ENCODE assay signal across 17 cellular contexts in genomic region chr21:34962586-34963222, GRCh38.
DNase-seq lines count a peak whose midpoint lies in the region; ATAC-seq and TF ChIP-seq lines count a peak whose summit lies in the region.
"Had no signal": no experiment of that assay in that cellular context is flagged by ENCODE, and none has a peak within 500 bp of the region (broad histone marks: within the 10 kb centered on the region; RNA-seq: fewer than 3 reads in every experiment).

No MANE protein-coding gene starts in this region.

- H3K27me3 Mint-ChIP-seq in natural killer cell treated with Interleukin-12 subunit alpha and Interleukin-12 subunit beta and Interleukin-15 and Interleukin-18, amount 100 ng/mL, for 72 hours = no peaks in the 10 kb centered on the region
- H3K27me3 Mint-ChIP-seq in natural killer cell (ENCODE audit: low read depth in 2 of 2) = no peaks in the 10 kb centered on the region
- H3K27me3 Mint-ChIP-seq in T-helper 17 cell = no peaks in the 10 kb centered on the region
- H3K27me3 Mint-ChIP-seq in stimulated activated naive CD8-positive, alpha-beta T cell treated with anti-CD3 and anti-CD28 coated beads, Interleukin-15, amount 100 ng/mL, for 72 hours = no peaks in the 10 kb centered on the region

- DNase-seq in natural killer cell treated with Interleukin-12 subunit alpha and Interleukin-12 subunit beta and Interleukin-15 and Interleukin-18, amount 100 ng/mL, for 72 hours (ENCODE audit: low spot score) = no peak
- DNase-seq in natural killer cell (no peak), T-helper 17 cell (no peak), choroid plexus epithelial cell (ENCODE audit: low read depth) (peak; percentile 14), NCI-H446 treated with DMSO at 0.1 percent for 48 hours (lab: John Stamatoyannopoulos, UW) (no peak), GM13976 (ENCODE audit: low spot score) (no peak)
- peak in 1 of 2 donors; percentile 31 for DNase-seq in stimulated activated naive CD8-positive, alpha-beta T cell treated with anti-CD3 and anti-CD28 coated beads, Interleukin-15, amount 100 ng/mL, for 72 hours
- DNase-seq in effector CD8-positive, alpha-beta T cell (lab: John Stamatoyannopoulos, UW) = no peak
- DNase-seq: foreskin keratinocyte, GF-D8, kidney glomerular epithelial cell, mesendoderm, NCI-H2081 treated with DMSO at 0.1 percent for 48 hours, NCI-H524, retina, SHP77 had no signal

- H3K4me3 ChIP-seq in choroid plexus epithelial cell (ENCODE audit: low read depth, low read length) = no peak overlapping the region

- in situ Hi-C loops in GM13976 (cut with MboI; ENCODE audit: low sequenced_read_pairs, unreplicated experiment) = no loop called here

- intact Hi-C loops in natural killer cell (cut with micrococcal nuclease) = no loop called here

- TF ChIP-seq CTCF in natural killer cell (IDR thresholded peaks at IDR 0.05) = no peak
- TF ChIP-seq CTCF in choroid plexus epithelial cell (conservative IDR thresholded peaks at IDR 0.05; ENCODE audit: low read depth, low read length) = no peak
- TF ChIP-seq CTCF in GM13976 (IDR thresholded peaks at IDR 0.05; ENCODE audit: borderline replicate concordance, control extremely low read depth, extremely low read depth, insufficient read depth, missing control alignments) = no peak

- H3K9me3 ChIP-seq in T-helper 17 cell (ENCODE audit: control insufficient read depth, low read length, poor library complexity, severe bottlenecking) = no peaks in the 10 kb centered on the region

- H3K36me3 Mint-ChIP-seq in natural killer cell treated with Interleukin-12 subunit alpha and Interleukin-12 subunit beta and Interleukin-15 and Interleukin-18, amount 100 ng/mL, for 72 hours = peaks cover 12% of the 10 kb centered on the region
- H3K36me3 Mint-ChIP-seq in natural killer cell (no peaks in the 10 kb centered on the region), T-helper 17 cell (ENCODE audit: low read depth) (peaks cover 11% of the 10 kb centered on the region)
- H3K36me3 Mint-ChIP-seq: WTC11 had no signal

- peak overlapping the region; percentile 76 to 81 for H3K27ac Mint-ChIP-seq in natural killer cell treated with Interleukin-12 subunit alpha and Interleukin-12 subunit beta and Interleukin-15 and Interleukin-18, amount 100 ng/mL, for 72 hours
- H3K27ac Mint-ChIP-seq in natural killer cell = no peak overlapping the region
- peak overlapping the region; percentile 83 for H3K27ac Mint-ChIP-seq in T-helper 17 cell
- peak overlapping the region; percentile 94 to 96 for H3K27ac Mint-ChIP-seq in stimulated activated naive CD8-positive, alpha-beta T cell treated with anti-CD3 and anti-CD28 coated beads, Interleukin-15, amount 100 ng/mL, for 72 hours
- H3K27ac Mint-ChIP-seq: WTC11 had no signal

- peaks cover 56 to 69% of the 10 kb centered on the region in 2 donors for H3K4me1 Mint-ChIP-seq in natural killer cell treated with Interleukin-12 subunit alpha and Interleukin-12 subunit beta and Interleukin-15 and Interleukin-18, amount 100 ng/mL, for 72 hours (ENCODE audit: low read depth in 2 of 2)
- H3K4me1 Mint-ChIP-seq in natural killer cell = peaks cover 66 to 67% of the 10 kb centered on the region in 2 donors
- peaks cover 69% of the 10 kb centered on the region for H3K4me1 Mint-ChIP-seq in T-helper 17 cell
- H3K4me1 Mint-ChIP-seq in stimulated activated naive CD8-positive, alpha-beta T cell treated with anti-CD3 and anti-CD28 coated beads, Interleukin-15, amount 100 ng/mL, for 72 hours = peaks cover 88% of the 10 kb centered on the region

- no peaks in the 10 kb centered on the region for H3K9me3 Mint-ChIP-seq in natural killer cell treated with Interleukin-12 subunit alpha and Interleukin-12 subunit beta and Interleukin-15 and Interleukin-18, amount 100 ng/mL, for 72 hours
- no peaks in the 10 kb centered on the region for H3K9me3 Mint-ChIP-seq in natural killer cell
- H3K9me3 Mint-ChIP-seq in stimulated activated naive CD8-positive, alpha-beta T cell treated with anti-CD3 and anti-CD28 coated beads, Interleukin-15, amount 100 ng/mL, for 72 hours = no peaks in the 10 kb centered on the region

- H3K4me3 Mint-ChIP-seq in natural killer cell treated with Interleukin-12 subunit alpha and Interleukin-12 subunit beta and Interleukin-15 and Interleukin-18, amount 100 ng/mL, for 72 hours = peak overlapping the region; percentile 63
- no peak overlapping the region for H3K4me3 Mint-ChIP-seq in natural killer cell
- peak overlapping the region; percentile 68 for H3K4me3 Mint-ChIP-seq in T-helper 17 cell
- H3K4me3 Mint-ChIP-seq in stimulated activated naive CD8-positive, alpha-beta T cell treated with anti-CD3 and anti-CD28 coated beads, Interleukin-15, amount 100 ng/mL, for 72 hours = peak overlapping the region; percentile 74 to 81
- H3K4me3 Mint-ChIP-seq: WTC11 had no signal

- ATAC-seq in natural killer cell treated with Interleukin-12 subunit alpha and Interleukin-12 subunit beta and Interleukin-15 and Interleukin-18, amount 100 ng/mL, for 72 hours = no peak
- ATAC-seq in natural killer cell = no peak
- peak; percentile 39 for ATAC-seq in T-helper 17 cell
- ATAC-seq in stimulated activated naive CD8-positive, alpha-beta T cell treated with anti-CD3 and anti-CD28 coated beads, Interleukin-15, amount 100 ng/mL, for 72 hours = peak; percentile 43
- ATAC-seq: foreskin keratinocyte, WTC11 had no signal

Comparison
In these comparisons a context has a peak if more than half of its experiments do, and no peak if none do; other contexts are left out.
1. H3K27ac Mint-ChIP-seq: peak in natural killer cell treated with Interleukin-12 subunit alpha and Interleukin-12 subunit beta and Interleukin-15 and Interleukin-18, amount 100 ng/mL, for 72 hours (2 of 2), T-helper 17 cell (single experiment) and stimulated activated naive CD8-positive, alpha-beta T cell treated with anti-CD3 and anti-CD28 coated beads, Interleukin-15, amount 100 ng/mL, for 72 hours (2 of 2); none in natural killer cell (0 of 2).
2. ATAC-seq: peak in T-helper 17 cell (single experiment) and stimulated activated naive CD8-positive, alpha-beta T cell treated with anti-CD3 and anti-CD28 coated beads, Interleukin-15, amount 100 ng/mL, for 72 hours (single experiment); none in natural killer cell treated with Interleukin-12 subunit alpha and Interleukin-12 subunit beta and Interleukin-15 and Interleukin-18, amount 100 ng/mL, for 72 hours (0 of 2) and natural killer cell (0 of 3).